1 cellular context compared by ENCODE assay signal in the genomic region with DNA sequence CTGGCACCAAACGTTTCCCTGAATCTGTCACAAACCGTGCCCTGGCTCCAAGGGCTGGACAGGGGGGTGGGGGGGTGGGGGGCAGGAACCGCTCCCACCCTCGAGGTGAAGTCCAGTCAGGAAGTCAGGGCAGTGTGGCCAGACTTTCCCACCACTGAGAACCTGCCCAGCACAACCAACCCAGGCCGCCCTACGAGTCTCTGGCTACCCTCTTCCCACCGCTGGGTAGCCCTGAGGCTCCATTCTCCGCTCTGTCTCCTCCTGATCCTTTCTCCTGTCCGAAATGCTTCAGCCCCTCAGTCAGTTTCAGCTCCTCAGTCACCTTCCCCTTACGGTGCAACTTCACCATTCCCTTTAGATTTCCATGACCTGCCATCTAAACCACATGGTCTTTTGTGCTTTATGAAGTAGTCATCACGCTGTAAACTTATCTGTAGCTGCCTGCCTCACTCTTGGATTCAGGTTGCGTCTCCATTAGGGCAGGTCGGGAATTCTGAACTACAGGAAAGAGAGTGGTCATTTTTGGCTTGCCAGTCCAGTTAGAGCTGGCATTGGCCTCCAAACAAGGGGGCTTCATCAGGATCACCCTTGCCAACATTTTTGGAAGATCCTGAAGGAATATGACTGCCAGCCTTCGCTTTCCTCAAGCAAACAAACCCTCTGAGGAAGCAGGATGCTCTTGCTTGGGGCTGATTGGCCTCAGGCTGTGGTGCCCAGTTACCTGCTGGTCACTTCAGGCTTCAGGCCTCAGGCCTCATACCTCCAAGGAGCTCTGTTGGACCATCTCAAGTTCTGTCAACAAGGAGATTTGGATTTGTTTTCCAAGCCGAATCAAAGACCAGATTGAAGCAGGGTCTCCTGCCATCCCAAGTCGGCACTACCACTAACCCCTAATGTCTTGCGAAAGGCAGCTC.
TF ChIP-seq lines count a peak whose summit lies in the region.

No MANE protein-coding gene starts in this region.

TF ChIP-seq in GM12878, 131 proteins besides CTCF, POLR2A, EP300 and RAD21:
- TF ChIP-seq CBX3 (IDR thresholded peaks at IDR 0.05; ENCODE audit: borderline replicate concordance, low read depth) (no peak), FOS (IDR thresholded peaks at IDR 0.05; ENCODE audit: borderline replicate concordance, extremely low read depth, insufficient read length) (no peak), ZNF24 (IDR thresholded peaks at IDR 0.05) (no peak), CBFB (IDR thresholded peaks at IDR 0.05; ENCODE audit: low read depth) (0 out of 2 replicates have a peak, but pooled peaks have one; percentile 3)
- TF ChIP-seq, protein P1, sequence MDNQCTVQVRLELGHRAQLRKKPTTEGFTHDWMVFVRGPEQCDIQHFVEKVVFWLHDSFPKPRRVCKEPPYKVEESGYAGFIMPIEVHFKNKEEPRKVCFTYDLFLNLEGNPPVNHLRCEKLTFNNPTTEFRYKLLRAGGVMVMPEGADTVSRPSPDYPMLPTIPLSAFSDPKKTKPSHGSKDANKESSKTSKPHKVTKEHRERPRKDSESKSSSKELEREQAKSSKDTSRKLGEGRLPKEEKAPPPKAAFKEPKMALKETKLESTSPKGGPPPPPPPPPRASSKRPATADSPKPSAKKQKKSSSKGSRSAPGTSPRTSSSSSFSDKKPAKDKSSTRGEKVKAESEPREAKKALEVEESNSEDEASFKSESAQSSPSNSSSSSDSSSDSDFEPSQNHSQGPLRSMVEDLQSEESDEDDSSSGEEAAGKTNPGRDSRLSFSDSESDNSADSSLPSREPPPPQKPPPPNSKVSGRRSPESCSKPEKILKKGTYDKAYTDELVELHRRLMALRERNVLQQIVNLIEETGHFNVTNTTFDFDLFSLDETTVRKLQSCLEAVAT (IDR thresholded peaks at IDR 0.05): 0 out of 2 replicates have a peak, but pooled peaks have one; percentile 22
- TF ChIP-seq, protein P2, sequence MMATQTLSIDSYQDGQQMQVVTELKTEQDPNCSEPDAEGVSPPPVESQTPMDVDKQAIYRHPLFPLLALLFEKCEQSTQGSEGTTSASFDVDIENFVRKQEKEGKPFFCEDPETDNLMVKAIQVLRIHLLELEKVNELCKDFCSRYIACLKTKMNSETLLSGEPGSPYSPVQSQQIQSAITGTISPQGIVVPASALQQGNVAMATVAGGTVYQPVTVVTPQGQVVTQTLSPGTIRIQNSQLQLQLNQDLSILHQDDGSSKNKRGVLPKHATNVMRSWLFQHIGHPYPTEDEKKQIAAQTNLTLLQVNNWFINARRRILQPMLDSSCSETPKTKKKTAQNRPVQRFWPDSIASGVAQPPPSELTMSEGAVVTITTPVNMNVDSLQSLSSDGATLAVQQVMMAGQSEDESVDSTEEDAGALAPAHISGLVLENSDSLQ (IDR thresholded peaks at IDR 0.05): no peak
TF ChIP-seq in GM12878: peak in this region for 2.
